Comparison of ENCODE assay signal across 18 cellular contexts in the genomic region with DNA sequence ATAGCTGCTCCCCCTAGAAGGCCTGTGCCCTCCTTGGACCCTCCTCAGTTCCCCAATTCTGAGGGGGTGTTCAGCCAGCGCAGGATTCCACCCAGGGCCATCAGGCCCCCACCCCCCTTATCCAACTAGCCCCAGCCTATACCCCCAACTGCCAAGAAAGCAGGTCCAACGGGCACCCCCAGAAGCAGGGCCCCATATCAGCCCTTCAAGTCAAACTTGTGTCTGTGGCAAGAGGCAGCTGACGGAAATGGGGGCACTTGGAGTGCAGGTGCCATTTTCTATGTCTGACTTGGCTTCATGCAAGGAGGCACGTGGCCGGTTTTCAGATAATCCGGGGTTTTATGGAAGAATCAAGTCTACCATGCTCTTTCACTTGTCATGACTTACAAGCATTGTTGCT. TPM values are rescaled to one million over a fixed set of nuclear protein-coding genes. Genes with fewer than 3 reads are reported as not detected.
A peak's percentile ranks its signal among the peaks of the same experiment; 100 is the strongest.
DNase-seq lines count a peak whose midpoint lies in the region; ATAC-seq, FAIRE-seq and TF ChIP-seq lines count a peak whose summit lies in the region.
"Had no signal": no experiment of that assay in that cellular context is flagged by ENCODE, and none has a peak within 500 bp of the region (broad histone marks: within the 10 kb centered on the region; RNA-seq: fewer than 3 reads in every experiment).

No MANE protein-coding gene starts in this region.

- H3F3A ChIP-seq in GM23248 (ENCODE audit: insufficient read depth) = no peaks in the 10 kb centered on the region

- H3K4me2 ChIP-seq in BLaER1 = peak overlapping the region; percentile 55
- no peak overlapping the region for H3K4me2 ChIP-seq in HepG2 (ENCODE audit: low read depth, low read length)
- H3K4me2 ChIP-seq in GM23248 (ENCODE audit: unreplicated experiment) = no peak overlapping the region
- H3K4me2 ChIP-seq: KMS-11 had no signal

- no peaks in the 10 kb centered on the region for H3K9me2 ChIP-seq in GM23248 (ENCODE audit: insufficient read depth)

- H3K27ac Mint-ChIP-seq in IgD-negative memory B cell = peak overlapping the region; percentile 23 to 88 (median 59)
- H3K27ac Mint-ChIP-seq in stimulated activated naive B cell treated with anti-CD40 and anti-IgM and Interleukin-4, amounts not matched to agents 10 μg/mL and 1 μg/mL and 100 μg/mL, for 72 hours = peak overlapping the region; percentile 92
- H3K27ac Mint-ChIP-seq: CD4-positive, CD25-positive, alpha-beta regulatory T cell had no signal

- POLR2A ChIA-PET in HepG2 (lab: Yijun Ruan, JAX) = no interaction called here

- H4K20me1 ChIP-seq in BLaER1 (no peaks in the 10 kb centered on the region), HepG2 (ENCODE audit: insufficient read depth, low read length) (no peaks in the 10 kb centered on the region), GM23248 (ENCODE audit: insufficient read depth) (no peaks in the 10 kb centered on the region)

- H3K36me3 Mint-ChIP-seq in IgD-negative memory B cell = peaks cover 6% of the 10 kb centered on the region
- peaks cover 0 to 1% of the 10 kb centered on the region in 2 donors for H3K36me3 Mint-ChIP-seq in stimulated activated naive B cell treated with anti-CD40 and anti-IgM and Interleukin-4, amounts not matched to agents 10 μg/mL and 1 μg/mL and 100 μg/mL, for 72 hours
- H3K36me3 Mint-ChIP-seq: CD4-positive, CD25-positive, alpha-beta regulatory T cell had no signal

- DNase-seq in HepG2 (ENCODE audit: low spot score) (no peak), upper lobe of right lung (no peak), GM23248 (no peak)
- DNase-seq in stimulated activated naive B cell treated with anti-CD40 and anti-IgM and Interleukin-4, amounts not matched to agents 10 μg/mL and 1 μg/mL and 100 μg/mL, for 72 hours = no peak
- DNase-seq: ACHN; BE2C; CD4-positive, CD25-positive, alpha-beta regulatory T cell; DMS 273 treated with DMSO at 0.1 percent for 48 hours; DMS79; EL had no signal

- H3K9me3 ChIP-seq in BLaER1 (no peaks in the 10 kb centered on the region), HepG2 (ENCODE audit: low read length) (no peaks in the 10 kb centered on the region), upper lobe of right lung (no peaks in the 10 kb centered on the region), GM23248 (ENCODE audit: low read depth) (no peaks in the 10 kb centered on the region)
- H3K9me3 ChIP-seq: BE2C had no signal

- H3K27me3 ChIP-seq in BLaER1 = peaks cover 9% of the 10 kb centered on the region; the same call in 1 of the 2 replicates
- H3K27me3 ChIP-seq in HepG2 (ENCODE audit: control insufficient read depth in 1 of 2, insufficient read depth in 2 of 2, low read length in 2 of 2) = peaks cover 0 to 57% of the 10 kb centered on the region in 2 experiments; a peak in 4 of 5 replicates
- no peaks in the 10 kb centered on the region for H3K27me3 ChIP-seq in upper lobe of right lung
- H3K27me3 ChIP-seq in GM23248 (replicated peaks; ENCODE audit: insufficient read depth) = peaks cover 11% of the 10 kb centered on the region

- no peaks in the 10 kb centered on the region for H3K36me3 ChIP-seq in BLaER1
- no peaks in the 10 kb centered on the region for H3K36me3 ChIP-seq in HepG2 (replicated peaks in 1 of 2; ENCODE audit: control insufficient read depth in 1 of 2, insufficient read depth in 2 of 2, low read length in 2 of 2)
- no peaks in the 10 kb centered on the region for H3K36me3 ChIP-seq in upper lobe of right lung
- H3K36me3 ChIP-seq in GM23248 (ENCODE audit: low read depth) = no peaks in the 10 kb centered on the region
- H3K36me3 ChIP-seq: BE2C had no signal

- FAIRE-seq in HepG2 (lab: Jason Lieb, UNC) = no peak
- FAIRE-seq: G401.6, GM12892, H54 had no signal

- in situ Hi-C loops in HepG2 (cut with HindIII; ENCODE audit: extremely low pct_ligation_motif_present, low pct_unique_long_range_greater_than_20kb) (no loop called here), GM23248 (cut with MboI) (no loop called here)

- H3K27me3 Mint-ChIP-seq in IgD-negative memory B cell = peaks cover 5% of the 10 kb centered on the region
- no peaks in the 10 kb centered on the region for H3K27me3 Mint-ChIP-seq in stimulated activated naive B cell treated with anti-CD40 and anti-IgM and Interleukin-4, amounts not matched to agents 10 μg/mL and 1 μg/mL and 100 μg/mL, for 72 hours

- peaks cover 56% of the 10 kb centered on the region for H3K4me1 ChIP-seq in BLaER1
- H3K4me1 ChIP-seq in HepG2 (ENCODE audit: insufficient read depth, low read length) = no peaks in the 10 kb centered on the region
- no peaks in the 10 kb centered on the region for H3K4me1 ChIP-seq in upper lobe of right lung
- H3K4me1 ChIP-seq in GM23248 (ENCODE audit: insufficient read depth) = no peaks in the 10 kb centered on the region
- H3K4me1 ChIP-seq: BE2C had no signal

- H3K27ac ChIP-seq in BLaER1 (no peak overlapping the region), HepG2 (ENCODE audit: extremely low read length, insufficient read depth, low read length) (no peak overlapping the region), upper lobe of right lung (no peak overlapping the region), GM23248 (no peak overlapping the region)
- H3K27ac ChIP-seq: KMS-11 had no signal

- H3K4me3 ChIP-seq in BLaER1 = no peak overlapping the region
- no peak overlapping the region for H3K4me3 ChIP-seq in HepG2 (replicated peaks in 1 of 3; ENCODE audit: insufficient read depth in 1 of 3, low read depth in 2 of 3, low read length in 3 of 3)
- H3K4me3 ChIP-seq in upper lobe of right lung = no peak overlapping the region
- no peak overlapping the region for H3K4me3 ChIP-seq in GM23248

- CTCF ChIA-PET in HepG2 (lab: Yijun Ruan, JAX; ENCODE audit: low intra/inter-chr PET ratio, low total read pairs) = no interaction called here

- peak overlapping the region in 3 of 4 donors; percentile 9 to 60 (median 14) for H3K4me3 Mint-ChIP-seq in IgD-negative memory B cell
- peak overlapping the region; percentile 0 to 40 for H3K4me3 Mint-ChIP-seq in stimulated activated naive B cell treated with anti-CD40 and anti-IgM and Interleukin-4, amounts not matched to agents 10 μg/mL and 1 μg/mL and 100 μg/mL, for 72 hours
- H3K4me3 Mint-ChIP-seq: CD4-positive, CD25-positive, alpha-beta regulatory T cell had no signal

- H2AFZ ChIP-seq in HepG2 (ENCODE audit: low read length) (no peak overlapping the region), GM23248 (no peak overlapping the region)

- WGBS in HepG2 (ENCODE audit: low lambda C conversion rate) = 7% methylated on average over 5 of the region's 6 CpGs
- WGBS in GM23248 (ENCODE audit: low coverage in 1 of 2, low lambda C conversion rate in 2 of 2, missing lambda C conversion rate in 2 of 2), 2 experiments = 50 to 51% methylated on average over 5 to 6 of the region's 6 CpGs

- H3K79me2 ChIP-seq in HepG2 (ENCODE audit: insufficient read depth, low read length) = no peaks in the 10 kb centered on the region
- H3K79me2 ChIP-seq in GM23248 (ENCODE audit: insufficient read depth) = no peaks in the 10 kb centered on the region

- TF ChIP-seq EP300 in HepG2 (IDR thresholded peaks at IDR 0.05; ENCODE audit: low read depth in 2 of 2, low read length in 2 of 2) = no peak
- no peak for TF ChIP-seq EP300 in HepG2 (CRISPR knock-in tag; IDR thresholded peaks at IDR 0.05; ENCODE audit: borderline replicate concordance)

- no peak for TF ChIP-seq CTCF in HepG2 (CRISPR knock-in tag; IDR thresholded peaks at IDR 0.05)
- no peak for TF ChIP-seq CTCF in upper lobe of right lung (IDR thresholded peaks at IDR 0.05)

- H3K9ac ChIP-seq in BLaER1 (no peak overlapping the region), HepG2 (ENCODE audit: insufficient read depth, low read depth, low read length) (no peak overlapping the region), GM23248 (no peak overlapping the region)
- H3K9ac ChIP-seq: KMS-11 had no signal

- no peak for TF ChIP-seq POLR2A in HepG2 (IDR thresholded peaks at IDR 0.05; ENCODE audit: insufficient read depth in 1 of 2, low read depth in 2 of 2, low read length in 2 of 2)

- intact Hi-C loops in HepG2 (cut with micrococcal nuclease; ENCODE audit: unreplicated experiment) (no loop called here), upper lobe of right lung (cut with DNase I) (no loop called here)

- H3K4me1 Mint-ChIP-seq in IgD-negative memory B cell = peaks cover 27 to 42% (median 32%) of the 10 kb centered on the region in 3 donors
- H3K4me1 Mint-ChIP-seq in stimulated activated naive B cell treated with anti-CD40 and anti-IgM and Interleukin-4, amounts not matched to agents 10 μg/mL and 1 μg/mL and 100 μg/mL, for 72 hours = peaks cover 42 to 88% of the 10 kb centered on the region in 2 donors

- BruUV-seq in HepG2 (replicated peaks; lab: Mats Ljungman, UMichigan) = no TSS peak

- no peaks in the 10 kb centered on the region for H3K9me3 Mint-ChIP-seq in IgD-negative memory B cell
- peaks cover 0 to 2% of the 10 kb centered on the region in 2 donors for H3K9me3 Mint-ChIP-seq in stimulated activated naive B cell treated with anti-CD40 and anti-IgM and Interleukin-4, amounts not matched to agents 10 μg/mL and 1 μg/mL and 100 μg/mL, for 72 hours
- H3K9me3 Mint-ChIP-seq: CD4-positive, CD25-positive, alpha-beta regulatory T cell had no signal

- no peak for ATAC-seq in HepG2
- no peak for ATAC-seq in stimulated activated naive B cell treated with anti-CD40 and anti-IgM and Interleukin-4, amounts not matched to agents 10 μg/mL and 1 μg/mL and 100 μg/mL, for 72 hours (replicated peaks)
- no peak for ATAC-seq in upper lobe of right lung
- ATAC-seq in HG03565 (IDR thresholded peaks at IDR 0.05; ENCODE audit: unreplicated experiment) = no peak
- ATAC-seq: HCT116 had no signal

- no peak for TF ChIP-seq RAD21 in HepG2 (CRISPR knock-in tag; IDR thresholded peaks at IDR 0.05)

RNA-seq across cellular contexts. Expression of gene CLPTM1L, which starts 26.3 kb away (rescaled TPM):
- polyA plus RNA-seq in IgD-negative memory B cell = 25.7 TPM
- total RNA-seq in HepG2 (2016; rRNA removed; fragmentation: Illumina TruSeq; extraction: Trizol) = 65.4 and 124 TPM in 2 replicates
- total RNA-seq in HepG2 (2016; cell fraction: cytosol; rRNA removed; fragmentation: Illumina TruSeq; extraction: Trizol; ENCODE audit: low read depth) = 165 and 166 TPM in 2 replicates
- 72.1 and 131 TPM in 2 replicates for total RNA-seq in HepG2 (2016; cell fraction: insoluble cytoplasmic fraction; rRNA removed; fragmentation: Illumina TruSeq; extraction: Trizol)
- 271 and 285 TPM in 2 replicates for total RNA-seq in HepG2 (2016; cell fraction: membrane; rRNA removed; fragmentation: Illumina TruSeq; extraction: Trizol)
- total RNA-seq in HepG2 (2016; cell fraction: nucleus; rRNA removed; fragmentation: Illumina TruSeq; extraction: Trizol) = 76.4 and 77.0 TPM in 2 replicates
- polyA plus RNA-seq in HepG2 (2011; rRNA removed) = 80.3 and 99.3 TPM in 2 replicates
- 102 and 119 TPM in 2 replicates for polyA plus RNA-seq in HepG2 (2011; cell fraction: cytosol; rRNA removed)
- 99.8 and 103 TPM in 2 replicates for polyA plus RNA-seq in HepG2 (2011; cell fraction: nucleus; rRNA removed)
- polyA plus RNA-seq in HepG2 (2012) = 43.6 and 60.3 TPM in 2 replicates
- 124 and 168 TPM in 2 replicates for polyA plus RNA-seq in HepG2 (2016; cell fraction: cytosol; fragmentation: Illumina TruSeq; extraction: Trizol; ENCODE audit: low read depth)
- polyA plus RNA-seq in HepG2 (2016; cell fraction: insoluble cytoplasmic fraction; fragmentation: Illumina TruSeq; extraction: Trizol; ENCODE audit: low read depth) = 83.6 and 94.2 TPM in 2 replicates
- 184 and 217 TPM in 2 replicates for polyA plus RNA-seq in HepG2 (2016; cell fraction: membrane; fragmentation: Illumina TruSeq; extraction: Trizol; ENCODE audit: low read depth)
- polyA plus RNA-seq in HepG2 (2016; cell fraction: nucleus; fragmentation: Illumina TruSeq; extraction: Trizol; ENCODE audit: insufficient read depth, low read depth) = 147 and 155 TPM in 2 replicates
- polyA minus RNA-seq in HepG2 (2011; rRNA and poly(A)+ RNA removed; ENCODE audit: low replicate concordance) = 281 and 712 TPM in 2 replicates
- 45.2 and 56.5 TPM in 2 replicates for polyA minus RNA-seq in HepG2 (2011; cell fraction: cytosol; rRNA and poly(A)+ RNA removed)
- 37.0 and 46.2 TPM in 2 replicates for polyA minus RNA-seq in HepG2 (2011; cell fraction: nucleus; rRNA and poly(A)+ RNA removed)
- total RNA-seq in upper lobe of right lung = 153 TPM
- total RNA-seq in GM23248 (2014; rRNA removed; shearing (Covaris generic)) = 132 and 135 TPM in 2 replicates
- polyA plus RNA-seq in GM23248 (2016; fragmentation: Nextera tagmentation; extraction: Ambion mirVana) = 25.6 and 28.3 TPM in 2 replicates
